In genomic region chrX:49102221-49102620, GRCh38 we compare ENCODE assay signal across 14 cellular contexts. TPM values are rescaled to one million over a fixed set of nuclear protein-coding genes. Genes with fewer than 3 reads are reported as not detected.
DNase-seq lines count a peak whose midpoint lies in the region; ATAC-seq, FAIRE-seq and TF ChIP-seq lines count a peak whose summit lies in the region.
"Had no signal": no experiment of that assay in that cellular context is flagged by ENCODE, and none has a peak within 500 bp of the region (broad histone marks: within the 10 kb centered on the region; RNA-seq: fewer than 3 reads in every experiment).

No MANE protein-coding gene starts in this region.

- no peaks in the 10 kb centered on the region for H3K27me3 ChIP-seq in CD4-positive, CD25-positive, alpha-beta regulatory T cell (ENCODE audit: control insufficient read depth, insufficient read depth, low read length)
- H3K27me3 ChIP-seq: uterus had no signal

- TF ChIP-seq POLR2A in GM12892 (IDR thresholded peaks at IDR 0.05; ENCODE audit: low read depth, low read length) = no peak

- intact Hi-C loops in activated T-helper 1 cell treated with anti-CD3 and anti-CD28 coated beads, Interleukin-12 subunit alpha, Interleukin-12 subunit beta, Interleukin-2, Interleukin-4 antibody, amounts not matched to agents 30 ng/mL and 10 ng/mL and 1 ng/mL, durations not matched to agents 14 hours and 24 hours and 36 hours (cut with micrococcal nuclease) = loop anchor here (5.0 kb wide), 3 partner anchors 130 to 205 kb away; partner anchors contain the start of genes KCND1, PQBP1 and TIMM17B

- H3K27ac Mint-ChIP-seq in CD4-positive, CD25-positive, alpha-beta regulatory T cell = no peak overlapping the region
- H3K27ac Mint-ChIP-seq in activated T-helper 1 cell treated with anti-CD3 and anti-CD28 coated beads, Interleukin-12 subunit alpha, Interleukin-12 subunit beta, Interleukin-2, Interleukin-4 antibody, amounts not matched to agents 30 ng/mL and 10 ng/mL and 1 ng/mL, durations not matched to agents 14 hours and 24 hours and 36 hours = peak overlapping the region; percentile 87
- H3K27ac Mint-ChIP-seq in mesothelial cell of epicardium = no peak overlapping the region

- H3K4me3 ChIP-seq in CD4-positive, CD25-positive, alpha-beta regulatory T cell (ENCODE audit: low read depth, low read length) = no peak overlapping the region

- H3K4me1 ChIP-seq in CD4-positive, CD25-positive, alpha-beta regulatory T cell (ENCODE audit: control insufficient read depth, insufficient read depth, low read length, poor library complexity, severe bottlenecking) = peaks cover 14% of the 10 kb centered on the region
- H3K4me1 ChIP-seq: uterus had no signal

- H3K4me1 Mint-ChIP-seq in CD4-positive, CD25-positive, alpha-beta regulatory T cell = peaks cover 0 to 16% (median 0%) of the 10 kb centered on the region in 4 donors
- H3K4me1 Mint-ChIP-seq in activated T-helper 1 cell treated with anti-CD3 and anti-CD28 coated beads, Interleukin-12 subunit alpha, Interleukin-12 subunit beta, Interleukin-2, Interleukin-4 antibody, amounts not matched to agents 30 ng/mL and 10 ng/mL and 1 ng/mL, durations not matched to agents 14 hours and 24 hours and 36 hours (ENCODE audit: low read depth) = no peaks in the 10 kb centered on the region
- peaks cover 5% of the 10 kb centered on the region for H3K4me1 Mint-ChIP-seq in mesothelial cell of epicardium

- H3K27ac ChIP-seq in CD4-positive, CD25-positive, alpha-beta regulatory T cell (ENCODE audit: insufficient read depth, low read length, poor library complexity, severe bottlenecking) = no peak overlapping the region

- H3K36me3 ChIP-seq in CD4-positive, CD25-positive, alpha-beta regulatory T cell (ENCODE audit: control insufficient read depth, insufficient read depth, low read length) = peaks cover 3% of the 10 kb centered on the region
- H3K36me3 ChIP-seq: uterus had no signal

- H3K9me3 Mint-ChIP-seq in CD4-positive, CD25-positive, alpha-beta regulatory T cell = peaks cover 0 to 3% (median 0%) of the 10 kb centered on the region in 7 donors
- H3K9me3 Mint-ChIP-seq in activated T-helper 1 cell treated with anti-CD3 and anti-CD28 coated beads, Interleukin-12 subunit alpha, Interleukin-12 subunit beta, Interleukin-2, Interleukin-4 antibody, amounts not matched to agents 30 ng/mL and 10 ng/mL and 1 ng/mL, durations not matched to agents 14 hours and 24 hours and 36 hours = no peaks in the 10 kb centered on the region
- no peaks in the 10 kb centered on the region for H3K9me3 Mint-ChIP-seq in mesothelial cell of epicardium

- H3K9me3 ChIP-seq in CD4-positive, CD25-positive, alpha-beta regulatory T cell (ENCODE audit: control insufficient read depth in 2 of 2, low read length in 2 of 2) = no peaks in the 10 kb centered on the region
- H3K9me3 ChIP-seq: uterus had no signal

- no peak for TF ChIP-seq CTCF in mesothelial cell of epicardium (IDR thresholded peaks at IDR 0.05; ENCODE audit: unreplicated experiment)

- H3K4me3 Mint-ChIP-seq in CD4-positive, CD25-positive, alpha-beta regulatory T cell = peak overlapping the region; percentile 9 to 89 (median 66)
- H3K4me3 Mint-ChIP-seq in activated T-helper 1 cell treated with anti-CD3 and anti-CD28 coated beads, Interleukin-12 subunit alpha, Interleukin-12 subunit beta, Interleukin-2, Interleukin-4 antibody, amounts not matched to agents 30 ng/mL and 10 ng/mL and 1 ng/mL, durations not matched to agents 14 hours and 24 hours and 36 hours = peak overlapping the region; percentile 90
- peak overlapping the region; percentile 81 for H3K4me3 Mint-ChIP-seq in mesothelial cell of epicardium

- H3K36me3 Mint-ChIP-seq in CD4-positive, CD25-positive, alpha-beta regulatory T cell = no peaks in the 10 kb centered on the region
- peaks cover 4% of the 10 kb centered on the region for H3K36me3 Mint-ChIP-seq in activated T-helper 1 cell treated with anti-CD3 and anti-CD28 coated beads, Interleukin-12 subunit alpha, Interleukin-12 subunit beta, Interleukin-2, Interleukin-4 antibody, amounts not matched to agents 30 ng/mL and 10 ng/mL and 1 ng/mL, durations not matched to agents 14 hours and 24 hours and 36 hours (ENCODE audit: low read depth)
- H3K36me3 Mint-ChIP-seq in mesothelial cell of epicardium = peaks cover 3% of the 10 kb centered on the region

- ATAC-seq in CD4-positive, CD25-positive, alpha-beta regulatory T cell (ENCODE audit: low read depth in 2 of 2) = no peak
- ATAC-seq in activated CD4-positive, CD25-positive, alpha-beta regulatory T cell treated with anti-CD3 and anti-CD28 coated beads, Interleukin-2, amount 50 U/mL, for 24 hours = no peak
- ATAC-seq in HG03097 (IDR thresholded peaks at IDR 0.05; ENCODE audit: low FRiP score, unreplicated experiment) = no peak

- no peaks in the 10 kb centered on the region for H3K27me3 Mint-ChIP-seq in CD4-positive, CD25-positive, alpha-beta regulatory T cell
- no peaks in the 10 kb centered on the region for H3K27me3 Mint-ChIP-seq in activated T-helper 1 cell treated with anti-CD3 and anti-CD28 coated beads, Interleukin-12 subunit alpha, Interleukin-12 subunit beta, Interleukin-2, Interleukin-4 antibody, amounts not matched to agents 30 ng/mL and 10 ng/mL and 1 ng/mL, durations not matched to agents 14 hours and 24 hours and 36 hours (ENCODE audit: insufficient read depth)
- H3K27me3 Mint-ChIP-seq in mesothelial cell of epicardium (ENCODE audit: low read depth) = no peaks in the 10 kb centered on the region

- no peak for DNase-seq in CD4-positive, CD25-positive, alpha-beta regulatory T cell
- DNase-seq in GM12892 (ENCODE audit: insufficient read length) (no peak), mesothelial cell of epicardium (ENCODE audit: low spot score in 2 of 2, unreplicated experiment in 2 of 2) (no peak), NCI-H2107 (lab: John Stamatoyannopoulos, UW) (no peak)
- no peak for DNase-seq in activated T-helper 1 cell treated with anti-CD3 and anti-CD28 coated beads, Interleukin-12 subunit alpha, Interleukin-12 subunit beta, Interleukin-2, Interleukin-4 antibody, amounts not matched to agents 30 ng/mL and 10 ng/mL and 1 ng/mL, durations not matched to agents 14 hours and 24 hours and 36 hours (ENCODE audit: low spot score)
- DNase-seq in effector CD8-positive, alpha-beta T cell (lab: John Stamatoyannopoulos, UW) = no peak
- DNase-seq: NCI-H146; NCI-H510A; right cardiac atrium; stimulated activated CD4-positive, alpha-beta T cell treated with anti-CD3 and anti-CD28 coated beads, Interleukin-4, amount 100 ng/mL, for 1 hour; SW 1271; uterus had no signal

- FAIRE-seq in GM12892 (lab: Jason Lieb, UNC) = peak; percentile 62

RNA-seq across cellular contexts. Expression of gene GPKOW, which starts 21.3 kb away (rescaled TPM):
- 17.4 TPM for total RNA-seq in CD4-positive, CD25-positive, alpha-beta regulatory T cell
- polyA plus RNA-seq in CD4-positive, CD25-positive, alpha-beta regulatory T cell = 10 to 100 TPM; 34.9 to 43.0 (median 37.7) TPM
- 13.1 TPM for polyA plus RNA-seq in GM12892 (2012; ENCODE audit: missing spikeins)
- total RNA-seq in activated T-helper 1 cell treated with anti-CD3 and anti-CD28 coated beads, Interleukin-12 subunit alpha, Interleukin-12 subunit beta, Interleukin-2, Interleukin-4 antibody, amounts not matched to agents 30 ng/mL and 10 ng/mL and 1 ng/mL, durations not matched to agents 14 hours and 24 hours and 36 hours = 26.6 and 28.1 TPM in 2 replicates
- 16.4 to 18.2 TPM (median 17.2 TPM) in 3 replicates for total RNA-seq in mesothelial cell of epicardium

RNA-seq across cellular contexts. Expression of gene WDR45, which starts 22.5 kb away (rescaled TPM):
- total RNA-seq in CD4-positive, CD25-positive, alpha-beta regulatory T cell = 85.6 TPM
- polyA plus RNA-seq in CD4-positive, CD25-positive, alpha-beta regulatory T cell = 10 to 100 TPM; 62.8 to 72.1 (median 68.2) TPM
- 12.6 TPM for polyA plus RNA-seq in GM12892 (2012; ENCODE audit: missing spikeins)
- 49.1 and 53.0 TPM in 2 replicates for total RNA-seq in activated T-helper 1 cell treated with anti-CD3 and anti-CD28 coated beads, Interleukin-12 subunit alpha, Interleukin-12 subunit beta, Interleukin-2, Interleukin-4 antibody, amounts not matched to agents 30 ng/mL and 10 ng/mL and 1 ng/mL, durations not matched to agents 14 hours and 24 hours and 36 hours
- total RNA-seq in mesothelial cell of epicardium = 48.6 to 59.9 TPM (median 53.2 TPM) in 3 replicates

RNA-seq across cellular contexts. Expression of gene PRAF2, which starts 28.4 kb away (rescaled TPM):
- 20.4 TPM for total RNA-seq in CD4-positive, CD25-positive, alpha-beta regulatory T cell
- 10 to 100 TPM; 40.6 to 49.4 (median 44.0) TPM for polyA plus RNA-seq in CD4-positive, CD25-positive, alpha-beta regulatory T cell
- polyA plus RNA-seq in GM12892 (2012; ENCODE audit: missing spikeins) = 3.5 TPM
- 14.9 and 15.4 TPM in 2 replicates for total RNA-seq in activated T-helper 1 cell treated with anti-CD3 and anti-CD28 coated beads, Interleukin-12 subunit alpha, Interleukin-12 subunit beta, Interleukin-2, Interleukin-4 antibody, amounts not matched to agents 30 ng/mL and 10 ng/mL and 1 ng/mL, durations not matched to agents 14 hours and 24 hours and 36 hours
- total RNA-seq in mesothelial cell of epicardium = 30.5 to 32.0 TPM (median 31.7 TPM) in 3 replicates

RNA-seq across cellular contexts. Expression of gene CCDC120, which starts 43.4 kb away (rescaled TPM):
- total RNA-seq in CD4-positive, CD25-positive, alpha-beta regulatory T cell = 10.2 TPM
- polyA plus RNA-seq in CD4-positive, CD25-positive, alpha-beta regulatory T cell = under 1 TPM; 0.13 to 0.34 (median 0.30) TPM
- 1.7 TPM for polyA plus RNA-seq in GM12892 (2012; ENCODE audit: missing spikeins)
- total RNA-seq in activated T-helper 1 cell treated with anti-CD3 and anti-CD28 coated beads, Interleukin-12 subunit alpha, Interleukin-12 subunit beta, Interleukin-2, Interleukin-4 antibody, amounts not matched to agents 30 ng/mL and 10 ng/mL and 1 ng/mL, durations not matched to agents 14 hours and 24 hours and 36 hours = 4.4 and 5.1 TPM in 2 replicates
- 33.5 to 35.1 TPM (median 33.7 TPM) in 3 replicates for total RNA-seq in mesothelial cell of epicardium

RNA-seq across cellular contexts. Expression of gene TFE3, which starts 59.1 kb away (rescaled TPM):
- 44.2 TPM for total RNA-seq in CD4-positive, CD25-positive, alpha-beta regulatory T cell
- polyA plus RNA-seq in CD4-positive, CD25-positive, alpha-beta regulatory T cell = 1 to 10 TPM; 3.4 to 5.1 (median 4.4) TPM
- polyA plus RNA-seq in GM12892 (2012; ENCODE audit: missing spikeins) = 12.7 TPM
- 34.4 and 37.0 TPM in 2 replicates for total RNA-seq in activated T-helper 1 cell treated with anti-CD3 and anti-CD28 coated beads, Interleukin-12 subunit alpha, Interleukin-12 subunit beta, Interleukin-2, Interleukin-4 antibody, amounts not matched to agents 30 ng/mL and 10 ng/mL and 1 ng/mL, durations not matched to agents 14 hours and 24 hours and 36 hours
- 52.5 to 54.2 TPM (median 53.2 TPM) in 3 replicates for total RNA-seq in mesothelial cell of epicardium
